Comparison of ENCODE assay signal across 1 cellular context in genomic region chr1:179921981-179922380, GRCh38.
TF ChIP-seq lines count a peak whose summit lies in the region.

No MANE protein-coding gene starts in this region.

TF ChIP-seq in GM23338, 12 proteins besides CTCF, POLR2A, EP300 and RAD21 (continued from another document):
- no peak for TF ChIP-seq REST (IDR thresholded peaks at IDR 0.05; ENCODE audit: unreplicated experiment)
- TF ChIP-seq STAT1 (IDR thresholded peaks at IDR 0.05; ENCODE audit: unreplicated experiment), result no peak
- no peak for TF ChIP-seq ZNF462 (CRISPR knock-in tag; IDR thresholded peaks at IDR 0.05)
- TF ChIP-seq JUNB (IDR thresholded peaks at IDR 0.05; ENCODE audit: unreplicated experiment), result no peak
TF ChIP-seq in GM23338: peak in this region for 0.
